In the genomic region with DNA sequence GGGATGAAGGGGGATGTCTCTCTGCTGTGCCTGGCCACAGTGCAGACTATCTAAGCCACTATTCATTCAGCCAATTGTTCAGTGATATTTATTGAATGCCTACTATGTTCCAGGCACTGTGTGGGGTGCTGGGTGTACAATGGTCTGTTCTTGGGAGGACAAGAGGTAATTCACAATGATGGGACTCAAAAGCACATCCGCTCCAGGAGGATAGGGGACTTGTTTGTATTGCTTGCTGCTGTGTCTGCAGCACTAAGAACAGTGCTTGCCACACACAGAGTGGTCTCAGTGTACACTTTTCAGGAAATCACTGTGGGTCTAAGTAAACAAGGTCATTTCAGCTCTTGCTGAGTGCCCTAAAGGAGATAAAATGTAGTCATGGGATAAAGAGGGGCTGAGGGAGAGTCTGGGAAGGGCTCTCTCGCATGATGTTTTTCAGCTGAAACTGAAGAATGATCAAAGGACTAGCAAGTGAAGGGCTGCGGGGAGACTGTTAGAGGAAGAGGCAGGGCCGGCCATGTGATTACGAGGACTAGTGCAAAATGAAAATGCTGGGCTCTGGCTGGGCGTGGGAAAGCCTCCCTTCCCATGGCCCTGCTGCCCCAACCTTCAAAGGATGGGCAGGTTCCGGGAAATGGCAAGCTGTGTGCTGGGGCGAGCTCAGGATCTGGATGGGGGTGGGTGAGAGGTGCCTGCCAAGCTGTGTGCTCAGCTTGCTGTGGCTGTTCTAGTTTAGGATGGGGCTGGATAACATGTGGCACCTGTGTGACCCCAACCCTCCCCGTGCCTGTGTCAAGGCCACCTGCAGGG, we compare ENCODE assay signal across 1 cellular context.
TF ChIP-seq lines count a peak whose summit lies in the region.

No MANE protein-coding gene starts in this region.

TF ChIP-seq in H1, 55 proteins besides CTCF, POLR2A, EP300 and RAD21:
- TF ChIP-seq SRF (IDR thresholded peaks at IDR 0.05; ENCODE audit: low read depth, low read length) (no peak), HDAC6 (IDR thresholded peaks at IDR 0.05; ENCODE audit: low read depth, low read length) (no peak), GTF2F1 (IDR thresholded peaks at IDR 0.05; ENCODE audit: borderline replicate concordance, low read depth, low read length) (no peak), NRF1 (IDR thresholded peaks at IDR 0.05; ENCODE audit: low read depth, low read length) (no peak), ATF2 (IDR thresholded peaks at IDR 0.05; ENCODE audit: low read length) (no peak), KDM1A (IDR thresholded peaks at IDR 0.05; ENCODE audit: borderline replicate concordance, low read length) (no peak), SP4 (IDR thresholded peaks at IDR 0.05; ENCODE audit: low read length) (no peak), SP1 (IDR thresholded peaks at IDR 0.05; ENCODE audit: low read depth, low read length) (no peak), PHF8 (conservative IDR thresholded peaks at IDR 0.05; ENCODE audit: low read depth, low read length) (no peak), TBP (IDR thresholded peaks at IDR 0.05; ENCODE audit: low read depth, low read length) (no peak), SIN3A (conservative IDR thresholded peaks at IDR 0.05 in 1 of 2, IDR thresholded peaks at IDR 0.05 in 1 of 2; ENCODE audit: low read depth in 1 of 2, low read length in 2 of 2) (no peak), CBX5 (IDR thresholded peaks at IDR 0.05; ENCODE audit: low read depth, low read length) (no peak), JUN (IDR thresholded peaks at IDR 0.05; ENCODE audit: low read depth, low read length) (no peak), CEBPB (IDR thresholded peaks at IDR 0.05; ENCODE audit: low read depth, low read length) (no peak), SIX5 (IDR thresholded peaks at IDR 0.05; ENCODE audit: low read depth, low read length) (no peak), SIRT6 (IDR thresholded peaks at IDR 0.05; ENCODE audit: low read length) (no peak)
- TF ChIP-seq, protein P1, sequence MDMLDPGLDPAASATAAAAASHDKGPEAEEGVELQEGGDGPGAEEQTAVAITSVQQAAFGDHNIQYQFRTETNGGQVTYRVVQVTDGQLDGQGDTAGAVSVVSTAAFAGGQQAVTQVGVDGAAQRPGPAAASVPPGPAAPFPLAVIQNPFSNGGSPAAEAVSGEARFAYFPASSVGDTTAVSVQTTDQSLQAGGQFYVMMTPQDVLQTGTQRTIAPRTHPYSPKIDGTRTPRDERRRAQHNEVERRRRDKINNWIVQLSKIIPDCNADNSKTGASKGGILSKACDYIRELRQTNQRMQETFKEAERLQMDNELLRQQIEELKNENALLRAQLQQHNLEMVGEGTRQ (IDR thresholded peaks at IDR 0.05; ENCODE audit: low read length), result no peak
TF ChIP-seq in H1: peak in this region for 0.
